In the genomic region with DNA sequence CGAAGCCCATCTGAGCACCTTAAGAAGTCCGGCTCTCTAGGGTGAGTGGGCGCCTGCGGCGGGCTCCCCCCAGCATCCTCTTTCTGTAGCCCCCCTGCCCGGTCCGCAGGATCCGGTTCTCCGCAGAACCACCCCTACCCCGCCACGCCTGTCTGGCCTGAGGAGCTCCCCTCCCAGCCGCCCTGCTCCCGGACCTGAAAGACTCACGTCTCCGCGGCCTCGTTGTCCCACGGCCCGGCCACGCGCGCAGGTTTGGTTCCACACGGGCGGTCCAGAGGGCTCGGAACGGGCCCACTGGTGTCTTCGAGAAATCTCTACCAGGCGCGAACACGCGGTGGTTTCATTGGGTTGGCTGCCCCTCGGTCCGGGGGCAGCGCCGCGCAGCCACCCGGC, we compare ENCODE assay signal across 8 cellular contexts. TPM values are rescaled to one million over a fixed set of nuclear protein-coding genes. Genes with fewer than 3 reads are reported as not detected.
DNase-seq lines count a peak whose midpoint lies in the region; ATAC-seq and TF ChIP-seq lines count a peak whose summit lies in the region.

No MANE protein-coding gene starts in this region.

- BruUV-seq in mammary epithelial cell (replicated peaks; lab: Mats Ljungman, UMichigan): no TSS peak

- peak in 1 of 2 donors; percentile 3 for ATAC-seq in activated T-cell treated with anti-CD3 and anti-CD28 coated beads, Interleukin-2, amount 50 U/mL, for 72 hours (replicated peaks in 1 of 2)
- peak; percentile 11 for ATAC-seq in HG03521 (IDR thresholded peaks at IDR 0.05; ENCODE audit: unreplicated experiment)

- TF ChIP-seq CTCF in mammary epithelial cell (conservative IDR thresholded peaks at IDR 0.05 in 1 of 2, IDR thresholded peaks at IDR 0.05 in 1 of 2; ENCODE audit: extremely low read depth in 1 of 2, insufficient read depth in 1 of 2, low read depth in 1 of 2, low read length in 2 of 2): no peak
- no peak for TF ChIP-seq CTCF in GM20000 (IDR thresholded peaks at IDR 0.05; ENCODE audit: extremely low read depth, missing control alignments)

- in situ Hi-C loops in mammary epithelial cell (cut with MboI; ENCODE audit: low sequenced_read_pairs in 2 of 2): no loop called here

- no peak overlapping the region for H3K27ac Mint-ChIP-seq in activated T-cell treated with anti-CD3 and anti-CD28 coated beads, Interleukin-2, amount 50 U/mL, for 72 hours

- H3K79me2 ChIP-seq in mammary epithelial cell (ENCODE audit: insufficient read depth, low read length): peaks cover 74% of the 10 kb centered on the region

- dilution Hi-C loops in mammary epithelial cell (cut with HindIII; ENCODE audit: low sequenced_read_pairs): no loop called here

- H3K9me3 ChIP-seq in mammary epithelial cell (replicated peaks; ENCODE audit: insufficient read depth, low read length): no peaks in the 10 kb centered on the region
- no peaks in the 10 kb centered on the region for H3K9me3 ChIP-seq in mucosa of stomach (ENCODE audit: control insufficient read depth, low read length)

- H3K27me3 Mint-ChIP-seq in activated T-cell treated with anti-CD3 and anti-CD28 coated beads, Interleukin-2, amount 50 U/mL, for 72 hours (ENCODE audit: low read depth): no peaks in the 10 kb centered on the region

- peak overlapping the region; percentile 99 for H2AFZ ChIP-seq in mammary epithelial cell (ENCODE audit: low read depth, low read length)

- intact Hi-C loops in mammary epithelial cell (cut with micrococcal nuclease): loop anchor here (1.0 kb wide), 2 partner anchors 112 to 157 kb away; a partner anchor contains a TSS

- peak overlapping the region; percentile 94 for H3K4me2 ChIP-seq in mammary epithelial cell (ENCODE audit: insufficient read depth, low read depth, low read length)

- H3K4me1 ChIP-seq in mammary epithelial cell (ENCODE audit: insufficient read depth, low read length) (peaks cover 23% of the 10 kb centered on the region), mucosa of stomach (ENCODE audit: control insufficient read depth, insufficient read depth, low read length) (peaks cover 7% of the 10 kb centered on the region)

- peak overlapping the region; percentile 54 for H3K27ac ChIP-seq in mammary epithelial cell (ENCODE audit: insufficient read depth, low read depth, low read length)

- H3K4me3 ChIP-seq in mammary epithelial cell (replicated peaks in 1 of 3; ENCODE audit: insufficient read depth in 1 of 3, low read depth in 2 of 3, low read length in 3 of 3) (peak overlapping the region; percentile 66 to 96 (median 85)), mucosa of stomach (ENCODE audit: low read length) (peak overlapping the region; percentile 89)

- no peak for DNase-seq in activated T-cell treated with anti-CD3 and anti-CD28 coated beads, Interleukin-2, amount 50 U/mL, for 72 hours
- no peak for DNase-seq in activated T-cell treated with anti-CD3 and anti-CD28 coated beads, Interleukin-2, amount 50 U/mL, for 1 hour
- DNase-seq in mammary epithelial cell (no peak), GM20000 (ENCODE audit: low spot score) (no peak), NCI-H1436 treated with DMSO at 0.1 percent for 48 hours (lab: John Stamatoyannopoulos, UW) (no peak)
- no peak for DNase-seq in stimulated activated CD4-positive, alpha-beta T cell treated with anti-CD3 and anti-CD28 coated beads, Interleukin-4, amount 100 ng/mL, for 1 hour

- H3K9ac ChIP-seq in mammary epithelial cell (ENCODE audit: insufficient read depth, low read length): peak overlapping the region; percentile 86
- H3K9ac ChIP-seq in mucosa of stomach (ENCODE audit: low read length): peak overlapping the region; percentile 95

- 2% methylated on average over 12 of the region's 37 CpGs for WGBS in mammary epithelial cell (ENCODE audit: low coverage, missing lambda C conversion rate)

- CTCF ChIA-PET in mammary epithelial cell (lab: Charles Lee; ENCODE audit: low non-redundant PET): no interaction called here

- H3K36me3 ChIP-seq in mammary epithelial cell (ENCODE audit: insufficient read depth, low read length): peaks cover 4% of the 10 kb centered on the region
- H3K36me3 ChIP-seq in mucosa of stomach (ENCODE audit: control insufficient read depth, insufficient read depth, low read length): no peaks in the 10 kb centered on the region

- H3K4me1 Mint-ChIP-seq in activated T-cell treated with anti-CD3 and anti-CD28 coated beads, Interleukin-2, amount 50 U/mL, for 72 hours (ENCODE audit: low read depth): peaks cover 74% of the 10 kb centered on the region

- no peaks in the 10 kb centered on the region for H4K20me1 ChIP-seq in mammary epithelial cell (ENCODE audit: insufficient read depth, low read length)

- no peaks in the 10 kb centered on the region for H3K27me3 ChIP-seq in mammary epithelial cell (ENCODE audit: insufficient read depth, low read length)
- H3K27me3 ChIP-seq in mucosa of stomach (ENCODE audit: control insufficient read depth, insufficient read depth, low read length): no peaks in the 10 kb centered on the region

- no peaks in the 10 kb centered on the region for H3K9me3 Mint-ChIP-seq in activated T-cell treated with anti-CD3 and anti-CD28 coated beads, Interleukin-2, amount 50 U/mL, for 72 hours

- H3K36me3 Mint-ChIP-seq in activated T-cell treated with anti-CD3 and anti-CD28 coated beads, Interleukin-2, amount 50 U/mL, for 72 hours (ENCODE audit: insufficient read depth in 2 of 2): peaks cover 7 to 23% of the 10 kb centered on the region in 2 donors

- peak overlapping the region; percentile 94 for H3K4me3 Mint-ChIP-seq in activated T-cell treated with anti-CD3 and anti-CD28 coated beads, Interleukin-2, amount 50 U/mL, for 72 hours

RNA-seq across cellular contexts. Expression of a gene that starts 0.2 kb away (rescaled TPM):
- 10 to 100 TPM; 25.4 to 27.5 TPM for total RNA-seq in activated T-cell treated with anti-CD3 and anti-CD28 coated beads, Interleukin-2, amount 50 U/mL, for 72 hours
- total RNA-seq in mammary epithelial cell: 100 to 1,000 TPM; 123 to 255 TPM
- 170 TPM for polyA plus RNA-seq in mammary epithelial cell
- 87.8 TPM for polyA minus RNA-seq in mammary epithelial cell

RNA-seq across cellular contexts. Expression of a gene that starts 0.8 kb away (rescaled TPM):
- 100 to 1,000 TPM; 107 TPM for total RNA-seq in activated T-cell treated with anti-CD3 and anti-CD28 coated beads, Interleukin-2, amount 50 U/mL, for 72 hours
- 10 to 100 TPM; 88.6 to 91.4 TPM for total RNA-seq in mammary epithelial cell
- 42.9 TPM for polyA plus RNA-seq in mammary epithelial cell
- polyA minus RNA-seq in mammary epithelial cell: 86.6 TPM

RNA-seq across cellular contexts. Expression of a gene that starts 58.4 kb away (rescaled TPM):
- 1 to 10 TPM in 1 of 2 donors, under 1 TPM in 1; 0.22 to 1.2 TPM for total RNA-seq in activated T-cell treated with anti-CD3 and anti-CD28 coated beads, Interleukin-2, amount 50 U/mL, for 72 hours
- total RNA-seq in mammary epithelial cell: 10 to 100 TPM in 1 of 2 donors, 1 to 10 TPM in 1; 7.5 to 17.3 TPM
- polyA plus RNA-seq in mammary epithelial cell: 5.8 TPM
- polyA minus RNA-seq in mammary epithelial cell: 13.2 TPM

Comparison
In these comparisons a context has a peak if more than half of its experiments do, and no peak if none do; other contexts are left out.
1. RNA of a gene that starts 0.2 kb away (total RNA-seq): 123 to 255 TPM in mammary epithelial cell; 25.4 to 27.5 TPM in activated T-cell treated with anti-CD3 and anti-CD28 coated beads, Interleukin-2, amount 50 U/mL, for 72 hours; every median in the first group is over 4 times any median in the second.